ENCODE assay signal across 8 cellular contexts in the genomic region with DNA sequence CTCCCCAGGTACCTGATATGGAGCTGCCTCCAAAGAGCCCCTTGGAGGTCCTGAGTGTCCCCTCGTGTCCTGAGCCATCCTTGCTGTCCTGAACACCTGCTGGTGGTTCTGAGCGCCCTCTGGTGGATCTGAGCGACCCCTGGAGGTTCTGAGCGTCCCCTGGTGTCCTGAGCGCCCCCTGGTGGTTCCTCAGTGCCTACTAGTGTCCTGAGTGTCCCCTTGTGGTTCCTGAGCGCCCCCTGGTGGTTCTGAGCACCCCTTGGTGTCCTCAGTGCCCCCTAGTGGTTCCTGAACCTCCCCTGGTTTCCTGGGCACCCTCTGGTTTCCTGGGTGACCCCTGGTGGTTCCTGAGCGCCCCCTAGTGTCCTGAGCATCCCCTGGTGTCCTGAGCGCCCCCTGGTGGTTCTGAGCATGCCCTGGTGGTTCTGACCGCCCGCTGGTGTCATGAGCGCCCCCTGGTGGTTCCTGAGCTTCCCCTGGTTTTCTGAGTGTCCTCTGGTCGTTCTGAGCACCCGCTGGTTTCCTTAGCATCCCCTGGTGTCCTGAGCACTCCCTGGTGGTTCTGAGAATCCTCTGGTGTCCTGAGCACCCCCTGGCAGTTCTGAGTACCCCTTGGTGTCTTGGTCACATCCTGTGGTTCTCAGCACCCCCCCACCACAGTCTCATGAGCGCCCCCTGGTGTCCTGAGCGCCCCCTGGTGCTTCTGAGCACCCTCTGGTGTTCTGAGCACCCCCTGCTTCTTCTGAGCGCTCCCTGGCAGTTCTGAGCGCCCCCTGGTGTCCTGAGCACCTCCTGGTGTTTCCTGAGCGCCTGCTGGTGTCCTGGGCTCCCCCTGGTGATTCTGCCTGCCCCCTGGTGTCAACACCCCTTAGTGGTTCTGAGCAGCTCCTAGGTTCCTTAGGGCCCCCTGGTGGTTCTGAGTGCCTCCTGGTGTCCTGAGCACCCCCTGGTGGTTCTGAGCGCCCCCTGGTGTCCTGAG.
DNase-seq lines count a peak whose midpoint lies in the region; ATAC-seq and TF ChIP-seq lines count a peak whose summit lies in the region.
"Not testable (repeated sequence)": the region's sequence is repeated elsewhere in the genome, so short reads cannot be mapped to it uniquely, and the experiment has no call there.

No MANE protein-coding gene starts in this region.

- not testable (repeated sequence) for H3K36me3 Mint-ChIP-seq in T-helper 17 cell (ENCODE audit: low read depth)

- H3K4me3 Mint-ChIP-seq in T-helper 17 cell: not testable (repeated sequence)

- peak; percentile 76 for ATAC-seq in GM18505 (IDR thresholded peaks at IDR 0.05; ENCODE audit: unreplicated experiment)
- ATAC-seq in GM19351 (IDR thresholded peaks at IDR 0.05; ENCODE audit: unreplicated experiment): peak; percentile 58
- peak; percentile 67 for ATAC-seq in GM21576 (IDR thresholded peaks at IDR 0.05; ENCODE audit: unreplicated experiment)
- peak; percentile 64 for ATAC-seq in HG02884 (IDR thresholded peaks at IDR 0.05; ENCODE audit: unreplicated experiment)
- peak; percentile 76 for ATAC-seq in HG03175 (IDR thresholded peaks at IDR 0.05; ENCODE audit: unreplicated experiment)
- peak; percentile 90 for ATAC-seq in T-helper 17 cell
- ATAC-seq in Right ventricle myocardium inferior: peak; percentile 56
- peak; percentile 30 for ATAC-seq in omental fat pad (ENCODE audit: low FRiP score)

- TF ChIP-seq POLR2A in GM18505 (IDR thresholded peaks at IDR 0.05; ENCODE audit: borderline replicate concordance, extremely low read depth, insufficient read depth, insufficient read length): not testable (repeated sequence)

- intact Hi-C loops in Right ventricle myocardium inferior (cut with DNase I): not testable (repeated sequence)

- H3K4me1 Mint-ChIP-seq in T-helper 17 cell: not testable (repeated sequence)

- DNase-seq in T-helper 17 cell; Right ventricle myocardium inferior (ENCODE audit: missing footprints); omental fat pad (ENCODE audit: low spot score): not testable (repeated sequence)

- H3K27me3 Mint-ChIP-seq in T-helper 17 cell: not testable (repeated sequence)

- not testable (repeated sequence) for TF ChIP-seq CTCF in omental fat pad (IDR thresholded peaks at IDR 0.05)

- not testable (repeated sequence) for H3K9me3 ChIP-seq in T-helper 17 cell (ENCODE audit: control insufficient read depth, low read length, poor library complexity, severe bottlenecking)

- not testable (repeated sequence) for H3K27ac Mint-ChIP-seq in T-helper 17 cell

Comparison
In these comparisons a context has a peak if more than half of its experiments do, and no peak if none do; other contexts are left out.
1. ATAC-seq: peak in every context shown above with its lines; median percentile 90 in T-helper 17 cell; 76 in GM18505; 76 in HG03175; 67 in GM21576; 64 in HG02884; 58 in GM19351; 56 in Right ventricle myocardium inferior; 30 in omental fat pad.